ENCODE assay signal across 8 cellular contexts in genomic region chrX:101799387-101799786, GRCh38.
DNase-seq lines count a peak whose midpoint lies in the region; ATAC-seq and TF ChIP-seq lines count a peak whose summit lies in the region.

No MANE protein-coding gene starts in this region.

- ATAC-seq in HG02970 (IDR thresholded peaks at IDR 0.05; ENCODE audit: low FRiP score, unreplicated experiment) (peak; percentile 99), left ventricle myocardium superior (peak; percentile 100)

- peak; percentile 60 for DNase-seq in NK-92 treated with Interleukin-12 subunit alpha and Interleukin-12 subunit beta, amount 100 ng/mL, for 24 hours (lab: John Stamatoyannopoulos, UW)
- DNase-seq in NK-92 (lab: John Stamatoyannopoulos, UW; ENCODE audit: unreplicated experiment) (no peak), NCI-H187 (lab: John Stamatoyannopoulos, UW) (peak; percentile 71 to 83), T-helper 2 cell (peak; percentile 11 to 86 (median 53)), amniotic stem cell (lab: John Stamatoyannopoulos, UW) (peak; percentile 66), left ventricle myocardium superior (peak; percentile 80), retinal pigment epithelial cell (ENCODE audit: low read depth) (peak; percentile 51)

- TF ChIP-seq CTCF in retinal pigment epithelial cell (conservative IDR thresholded peaks at IDR 0.05; ENCODE audit: low read depth, low read length), result peak; percentile 67

- intact Hi-C loops in left ventricle myocardium superior (cut with micrococcal nuclease), result loop anchor here (5.0 kb wide), 2 partner anchors 202 to 387 kb away; no protein-coding TSS in a partner anchor

- H3K4me3 ChIP-seq in retinal pigment epithelial cell (ENCODE audit: low read length), result peak overlapping the region; percentile 28
